9 cellular contexts compared by ENCODE assay signal in the genomic region with DNA sequence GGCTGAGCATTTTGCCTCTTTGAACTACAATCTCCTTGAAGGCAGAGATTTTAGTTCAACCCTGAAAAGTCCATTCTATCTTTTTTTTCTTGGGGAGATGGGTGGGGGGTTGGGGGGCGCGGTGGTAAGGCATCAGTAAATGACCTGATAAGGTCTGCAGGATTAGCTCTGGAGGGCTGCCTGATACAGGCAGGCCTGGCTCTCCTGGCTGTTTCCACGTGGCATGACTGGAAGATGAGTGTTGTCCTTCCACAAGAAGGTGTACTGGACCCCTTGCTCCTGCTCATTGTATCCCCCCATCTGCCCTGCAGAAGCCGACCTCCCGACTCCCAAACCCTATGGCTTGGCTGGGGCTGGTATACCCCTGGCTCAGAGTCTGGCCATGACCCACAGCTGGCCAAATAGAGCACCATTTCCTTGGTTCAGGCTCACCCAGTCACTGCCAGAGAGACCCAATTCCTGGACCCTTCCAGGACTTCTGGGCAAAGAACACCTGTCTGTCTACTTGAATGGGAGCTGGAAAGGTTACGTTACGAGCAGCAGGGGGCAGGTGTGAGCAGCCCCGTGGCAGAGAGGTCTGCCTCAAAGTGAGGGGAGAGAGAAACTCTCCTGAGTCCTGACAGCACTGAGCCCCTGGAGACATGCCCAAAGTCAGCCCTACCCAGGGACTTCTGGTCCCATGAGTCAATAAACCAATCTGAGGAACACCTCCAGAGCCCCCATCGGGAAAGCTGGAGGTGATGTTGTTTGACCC. TPM values are rescaled to one million over a fixed set of nuclear protein-coding genes. Genes with fewer than 3 reads are reported as not detected.
A peak's percentile ranks its signal among the peaks of the same experiment; 100 is the strongest.
DNase-seq lines count a peak whose midpoint lies in the region; ATAC-seq and TF ChIP-seq lines count a peak whose summit lies in the region.
"Had no signal": no experiment of that assay in that cellular context is flagged by ENCODE, and none has a peak within 500 bp of the region (broad histone marks: within the 10 kb centered on the region; RNA-seq: fewer than 3 reads in every experiment).

No MANE protein-coding gene starts in this region.

- H3K27ac ChIP-seq in breast epithelium (peak overlapping the region; percentile 64 to 96), mesendoderm (ENCODE audit: low read depth, low read length) (no peak overlapping the region)

- no peak overlapping the region for H2BK5ac ChIP-seq in mesendoderm (ENCODE audit: low read length)

- H3K9me3 ChIP-seq in T-helper 17 cell (ENCODE audit: control insufficient read depth, low read length, poor library complexity, severe bottlenecking) (no peaks in the 10 kb centered on the region), breast epithelium (no peaks in the 10 kb centered on the region)
- H3K9me3 ChIP-seq: adrenal gland had no signal

- no peaks in the 10 kb centered on the region for H3K79me1 ChIP-seq in mesendoderm (ENCODE audit: low read length)

- no peak overlapping the region for H3K23ac ChIP-seq in mesendoderm (ENCODE audit: low read length)

- H3K36me3 ChIP-seq in breast epithelium (no peaks in the 10 kb centered on the region), mesendoderm (ENCODE audit: control insufficient read depth, insufficient read depth, low read length) (no peaks in the 10 kb centered on the region)
- H3K36me3 ChIP-seq: adrenal gland had no signal

- H3K4me1 ChIP-seq in breast epithelium: peaks cover 7 to 37% of the 10 kb centered on the region in 2 donors
- no peaks in the 10 kb centered on the region for H3K4me1 ChIP-seq in mesendoderm (ENCODE audit: control insufficient read depth, low read depth, low read length)

- DNase-seq in NK-92 treated with Interleukin-12 subunit alpha and Interleukin-12 subunit beta, amount 100 ng/mL, for 24 hours (lab: John Stamatoyannopoulos, UW): peak; percentile 16
- no peak for DNase-seq in NK-92 (lab: John Stamatoyannopoulos, UW; ENCODE audit: unreplicated experiment)
- DNase-seq in T-helper 17 cell: peak in 2 of 3 donors; percentile 38 to 57
- DNase-seq in breast epithelium (ENCODE audit: low spot score in 2 of 2): no peak
- peak; percentile 79 for DNase-seq in mesendoderm
- DNase-seq in GOT3 (lab: John Stamatoyannopoulos, UW): no peak
- no peak for DNase-seq in DMS79 treated with DMSO at 0.1 percent for 48 hours (lab: John Stamatoyannopoulos, UW)

- no peak overlapping the region for H3K56ac ChIP-seq in mesendoderm (ENCODE audit: low read length)

- TF ChIP-seq CTCF in breast epithelium (IDR thresholded peaks at IDR 0.05): peak in 2 of 3 donors; percentile 40 to 41

- no peaks in the 10 kb centered on the region for H3K27me3 Mint-ChIP-seq in T-helper 17 cell

- H3K4me2 ChIP-seq in mesendoderm (ENCODE audit: low read length): no peak overlapping the region

- H2AK5ac ChIP-seq in mesendoderm (ENCODE audit: low read length): no peak overlapping the region

- no peak overlapping the region for H3K9ac ChIP-seq in mesendoderm (ENCODE audit: low read length)

- H3K27me3 ChIP-seq in breast epithelium (no peaks in the 10 kb centered on the region), mesendoderm (ENCODE audit: insufficient read depth, low read length, poor library complexity) (no peaks in the 10 kb centered on the region)
- H3K27me3 ChIP-seq: adrenal gland had no signal

- no peak overlapping the region for H3K18ac ChIP-seq in mesendoderm (ENCODE audit: low read length)

- H3K79me2 ChIP-seq in mesendoderm (ENCODE audit: control insufficient read depth, insufficient read depth, low read length): no peaks in the 10 kb centered on the region

- WGBS in mesendoderm (ENCODE audit: extremely low coverage, insufficient coverage, low lambda C conversion rate): no CpG with 5 or more reads among the region's 9 CpGs

- H4K8ac ChIP-seq in mesendoderm (ENCODE audit: low read depth, low read length): no peak overlapping the region

- H4K5ac ChIP-seq in mesendoderm (ENCODE audit: low read length): no peak overlapping the region

- TF ChIP-seq POLR2A in breast epithelium (IDR thresholded peaks at IDR 0.05): no peak

- H3K4ac ChIP-seq in mesendoderm (ENCODE audit: low read depth, low read length): no peak overlapping the region

- no peak overlapping the region for H2BK120ac ChIP-seq in mesendoderm (ENCODE audit: low read depth, low read length)

- H2BK15ac ChIP-seq in mesendoderm (replicated peaks; ENCODE audit: low read depth): no peak overlapping the region

- peak overlapping the region; percentile 97 for H3K27ac Mint-ChIP-seq in T-helper 17 cell

- intact Hi-C loops in breast epithelium (cut with DNase I; ENCODE audit: low total_unique reads): no loop called here

- ATAC-seq in T-helper 17 cell (peak; percentile 32), HG02571 (IDR thresholded peaks at IDR 0.05; ENCODE audit: unreplicated experiment) (no peak)

- H3K36me3 Mint-ChIP-seq in T-helper 17 cell (ENCODE audit: low read depth): no peaks in the 10 kb centered on the region

- H3K4me3 ChIP-seq in breast epithelium: no peak overlapping the region
- no peak overlapping the region for H3K4me3 ChIP-seq in mesendoderm (ENCODE audit: low read length)
- H3K4me3 ChIP-seq: adrenal gland had no signal

- H3K4me3 Mint-ChIP-seq in T-helper 17 cell: no peak overlapping the region

- peaks cover 41% of the 10 kb centered on the region for H3K4me1 Mint-ChIP-seq in T-helper 17 cell

RNA-seq across cellular contexts. Expression of a gene that starts 17.0 kb away (rescaled TPM):
- total RNA-seq in T-helper 17 cell (10 to 100 TPM; 31.0 to 38.3 TPM), breast epithelium (100 to 1,000 TPM; 109 to 151 (median 117) TPM)
- 2.5 TPM for polyA plus RNA-seq in mesendoderm (2013, experiment 1 of 2)
- 2.8 TPM for polyA plus RNA-seq in mesendoderm (2013, experiment 2 of 2)

RNA-seq across cellular contexts. Expression of a gene that starts 42.8 kb away (rescaled TPM):
- total RNA-seq in T-helper 17 cell: not detected
- total RNA-seq in breast epithelium: not detected
- not detected for polyA plus RNA-seq in mesendoderm (2013, experiment 1 of 2)
- polyA plus RNA-seq in mesendoderm (2013, experiment 2 of 2): not detected
- total RNA-seq: adrenal gland had no signal

Comparison
In these comparisons a context has a peak if more than half of its experiments do, and no peak if none do; other contexts are left out.
1. DNase-seq: peak in NK-92 treated with Interleukin-12 subunit alpha and Interleukin-12 subunit beta, amount 100 ng/mL, for 24 hours (single experiment), T-helper 17 cell (2 of 3) and mesendoderm (single experiment); none in NK-92 (single experiment), breast epithelium (0 of 2), GOT3 (single experiment) and DMS79 treated with DMSO at 0.1 percent for 48 hours (single experiment).